ENCODE assay signal across 21 cellular contexts in the genomic region with DNA sequence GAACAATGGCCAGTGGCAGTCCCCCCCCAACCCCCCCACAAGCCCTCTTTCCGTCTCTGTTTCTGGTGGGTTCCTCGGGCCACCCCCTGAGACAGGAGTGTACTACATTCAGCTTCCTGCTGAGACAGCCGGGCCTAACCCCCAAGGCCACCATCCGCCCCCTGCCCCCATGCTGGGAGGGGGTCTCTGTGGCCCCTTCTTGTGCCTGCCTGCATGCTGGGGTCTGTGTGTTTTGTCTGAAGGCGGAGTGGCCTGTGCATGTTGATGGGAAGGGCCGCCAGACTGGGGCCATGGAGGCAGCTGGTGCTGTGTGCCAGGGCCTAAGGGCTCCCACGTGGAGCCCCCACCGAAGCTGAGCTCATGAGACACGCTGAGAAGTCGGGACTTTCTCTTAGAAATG. TPM values are rescaled to one million over a fixed set of nuclear protein-coding genes. Genes with fewer than 3 reads are reported as not detected.
DNase-seq lines count a peak whose midpoint lies in the region; ATAC-seq and TF ChIP-seq lines count a peak whose summit lies in the region.
"Had no signal": no experiment of that assay in that cellular context is flagged by ENCODE, and none has a peak within 500 bp of the region (broad histone marks: within the 10 kb centered on the region; RNA-seq: fewer than 3 reads in every experiment).

No MANE protein-coding gene starts in this region.

- H3K36me3 ChIP-seq in GM23338 (ENCODE audit: insufficient read depth) (no peaks in the 10 kb centered on the region), adipocyte (ENCODE audit: control insufficient read depth, insufficient read depth, low read length, severe bottlenecking) (peaks cover 32% of the 10 kb centered on the region), tibial artery (peaks cover 6 to 47% (median 31%) of the 10 kb centered on the region in 3 donors)

- H3K4me1 ChIP-seq in GM23338 (ENCODE audit: insufficient read depth) = no peaks in the 10 kb centered on the region
- H3K4me1 ChIP-seq in adipocyte (ENCODE audit: control insufficient read depth, insufficient read depth, low read length) = peaks cover 32% of the 10 kb centered on the region
- H3K4me1 ChIP-seq in tibial artery = peaks cover 0 to 39% (median 25%) of the 10 kb centered on the region in 4 donors
- H3K4me1 ChIP-seq: Peyer's patch had no signal

- H3K27me3 ChIP-seq in GM23338 (ENCODE audit: insufficient read depth) (no peaks in the 10 kb centered on the region), adipocyte (replicated peaks; ENCODE audit: control insufficient read depth, insufficient read depth, low read length) (no peaks in the 10 kb centered on the region), tibial artery (no peaks in the 10 kb centered on the region)
- H3K27me3 ChIP-seq: BE2C, Peyer's patch had no signal

- H3F3A ChIP-seq in GM23338 (replicated peaks; ENCODE audit: low read depth) = no peaks in the 10 kb centered on the region

- H3K36me3 Mint-ChIP-seq in GM23338 (ENCODE audit: low read depth) (peaks cover 16% of the 10 kb centered on the region), neural crest cell (ENCODE audit: low read depth) (no peaks in the 10 kb centered on the region)
- H3K36me3 Mint-ChIP-seq in activated naive CD4-positive, alpha-beta T cell treated with anti-CD3 and anti-CD28 coated beads for 36 hours (ENCODE audit: low read depth) = no peaks in the 10 kb centered on the region

- peaks cover 7% of the 10 kb centered on the region for H3K27me3 Mint-ChIP-seq in GM23338 (ENCODE audit: insufficient read depth, low read depth, poor library complexity)
- H3K27me3 Mint-ChIP-seq in neural crest cell (ENCODE audit: low read depth) = no peaks in the 10 kb centered on the region
- H3K27me3 Mint-ChIP-seq in activated naive CD4-positive, alpha-beta T cell treated with anti-CD3 and anti-CD28 coated beads for 36 hours (ENCODE audit: low read depth) = no peaks in the 10 kb centered on the region
- H3K27me3 Mint-ChIP-seq: CD4-positive, alpha-beta T cell; IgD-negative memory B cell had no signal

- H2AFZ ChIP-seq in GM23338 = no peak overlapping the region

- ATAC-seq in GM23338 = no peak
- ATAC-seq: A549 had no signal

- no peaks in the 10 kb centered on the region for H3K9me2 ChIP-seq in GM23338 (ENCODE audit: insufficient read depth)

- H3K4me1 Mint-ChIP-seq in GM23338 (peaks cover 5% of the 10 kb centered on the region; the same call in 2 of the 3 replicates), neural crest cell (no peaks in the 10 kb centered on the region)
- no peaks in the 10 kb centered on the region for H3K4me1 Mint-ChIP-seq in activated naive CD4-positive, alpha-beta T cell treated with anti-CD3 and anti-CD28 coated beads for 36 hours (ENCODE audit: low read depth)
- H3K4me1 Mint-ChIP-seq: IgD-negative memory B cell had no signal

- TF ChIP-seq CTCF in GM23338 (conservative IDR thresholded peaks at IDR 0.05; ENCODE audit: low read depth in 2 of 2) = no peak
- no peak for TF ChIP-seq CTCF in neural crest cell (conservative IDR thresholded peaks at IDR 0.05)
- TF ChIP-seq CTCF in tibial artery (IDR thresholded peaks at IDR 0.05) = no peak

- H3K27ac ChIP-seq in GM23338 (ENCODE audit: low read depth) (no peak overlapping the region), tibial artery (peak overlapping the region; percentile 30 to 58)
- H3K27ac ChIP-seq: A549, Peyer's patch had no signal

- H3K4me3 ChIP-seq in GM23338 = no peak overlapping the region
- no peak overlapping the region for H3K4me3 ChIP-seq in adipocyte (ENCODE audit: low read length)
- no peak overlapping the region for H3K4me3 ChIP-seq in tibial artery
- H3K4me3 ChIP-seq: A549, Peyer's patch had no signal

- no peak overlapping the region for H3K4me2 ChIP-seq in GM23338
- H3K4me2 ChIP-seq: A549 had no signal

- peak overlapping the region; percentile 79; the same call in 1 of the 2 replicates for H3K27ac Mint-ChIP-seq in GM23338
- peak overlapping the region; percentile 92 for H3K27ac Mint-ChIP-seq in neural crest cell (ENCODE audit: unreplicated experiment)
- H3K27ac Mint-ChIP-seq in activated naive CD4-positive, alpha-beta T cell treated with anti-CD3 and anti-CD28 coated beads for 36 hours = no peak overlapping the region
- H3K27ac Mint-ChIP-seq: CD4-positive, alpha-beta T cell; IgD-negative memory B cell had no signal

- no peaks in the 10 kb centered on the region; the same call in 2 of the 3 replicates for H3K9me3 Mint-ChIP-seq in GM23338
- H3K9me3 Mint-ChIP-seq in neural crest cell = no peaks in the 10 kb centered on the region
- no peaks in the 10 kb centered on the region for H3K9me3 Mint-ChIP-seq in activated naive CD4-positive, alpha-beta T cell treated with anti-CD3 and anti-CD28 coated beads for 36 hours
- H3K9me3 Mint-ChIP-seq: CD4-positive, alpha-beta T cell; IgD-negative memory B cell had no signal

- H3K9me3 ChIP-seq in adipocyte (ENCODE audit: control insufficient read depth, low read length) (no peaks in the 10 kb centered on the region), tibial artery (no peaks in the 10 kb centered on the region)
- H3K9me3 ChIP-seq: A549, BE2C, Peyer's patch had no signal

- H3K4me3 Mint-ChIP-seq in GM23338 = no peak overlapping the region
- H3K4me3 Mint-ChIP-seq in neural crest cell = no peak overlapping the region
- no peak overlapping the region for H3K4me3 Mint-ChIP-seq in activated naive CD4-positive, alpha-beta T cell treated with anti-CD3 and anti-CD28 coated beads for 36 hours
- H3K4me3 Mint-ChIP-seq: CD4-positive, alpha-beta T cell; IgD-negative memory B cell had no signal

- intact Hi-C loops in tibial artery (cut with DNase I; ENCODE audit: low total_unique reads) = no loop called here
- intact Hi-C loops in activated naive CD4-positive, alpha-beta T cell treated with anti-CD3 and anti-CD28 coated beads for 36 hours (cut with micrococcal nuclease) = no loop called here

- H4K20me1 ChIP-seq in GM23338 (replicated peaks; ENCODE audit: insufficient read depth) = no peaks in the 10 kb centered on the region; the same call in 1 of the 2 replicates

- H3K9ac ChIP-seq in adipocyte (ENCODE audit: low read length) = peak overlapping the region; percentile 87

- no peak for DNase-seq in GM23338 (ENCODE audit: low spot score)
- no peak for DNase-seq in adipocyte (ENCODE audit: low read depth)
- DNase-seq in neural crest cell (ENCODE audit: low read depth, low spot score) = no peak
- no peak for DNase-seq in tibial artery
- no peak for DNase-seq in activated naive CD4-positive, alpha-beta T cell treated with anti-CD3 and anti-CD28 coated beads for 36 hours
- DNase-seq in NCI-H526 (lab: John Stamatoyannopoulos, UW) = no peak
- DNase-seq in amygdala (lab: John Stamatoyannopoulos, UW) = no peak
- DNase-seq: BE2C; CD4-positive, alpha-beta T cell; COR-L47; DMS79; HCEC 1CT; MV-4-11; NCI-H1105 treated with DMSO at 0.1 percent for 48 hours; NCI-H2029 treated with DMSO at 0.1 percent for 48 hours; NCI-H226; NCI-H510A treated with DMSO at 0.1 percent for 48 hours; NCI-H82; Peyer's patch had no signal

- no peaks in the 10 kb centered on the region for H3K79me2 ChIP-seq in GM23338 (replicated peaks; ENCODE audit: insufficient read depth)

- CTCF ChIA-PET in activated naive CD4-positive, alpha-beta T cell treated with anti-CD3 and anti-CD28 coated beads for 36 hours (lab: Charles Lee) = interaction anchor here (0.5 kb wide), 1 partner anchor 164 kb away, joined by 3 read pairs; no protein-coding TSS in a partner anchor

TF ChIP-seq in GM23338, 12 proteins besides CTCF, POLR2A, EP300 and RAD21 (continues in another document):
- TF ChIP-seq CREB1 (CRISPR knock-in tag; IDR thresholded peaks at IDR 0.05; ENCODE audit: low read depth) (no peak), JUNB (IDR thresholded peaks at IDR 0.05; ENCODE audit: unreplicated experiment) (no peak)
- TF ChIP-seq, protein P1, sequence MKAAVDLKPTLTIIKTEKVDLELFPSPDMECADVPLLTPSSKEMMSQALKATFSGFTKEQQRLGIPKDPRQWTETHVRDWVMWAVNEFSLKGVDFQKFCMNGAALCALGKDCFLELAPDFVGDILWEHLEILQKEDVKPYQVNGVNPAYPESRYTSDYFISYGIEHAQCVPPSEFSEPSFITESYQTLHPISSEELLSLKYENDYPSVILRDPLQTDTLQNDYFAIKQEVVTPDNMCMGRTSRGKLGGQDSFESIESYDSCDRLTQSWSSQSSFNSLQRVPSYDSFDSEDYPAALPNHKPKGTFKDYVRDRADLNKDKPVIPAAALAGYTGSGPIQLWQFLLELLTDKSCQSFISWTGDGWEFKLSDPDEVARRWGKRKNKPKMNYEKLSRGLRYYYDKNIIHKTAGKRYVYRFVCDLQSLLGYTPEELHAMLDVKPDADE (IDR thresholded peaks at IDR 0.05) = no peak
- TF ChIP-seq, protein P2, sequence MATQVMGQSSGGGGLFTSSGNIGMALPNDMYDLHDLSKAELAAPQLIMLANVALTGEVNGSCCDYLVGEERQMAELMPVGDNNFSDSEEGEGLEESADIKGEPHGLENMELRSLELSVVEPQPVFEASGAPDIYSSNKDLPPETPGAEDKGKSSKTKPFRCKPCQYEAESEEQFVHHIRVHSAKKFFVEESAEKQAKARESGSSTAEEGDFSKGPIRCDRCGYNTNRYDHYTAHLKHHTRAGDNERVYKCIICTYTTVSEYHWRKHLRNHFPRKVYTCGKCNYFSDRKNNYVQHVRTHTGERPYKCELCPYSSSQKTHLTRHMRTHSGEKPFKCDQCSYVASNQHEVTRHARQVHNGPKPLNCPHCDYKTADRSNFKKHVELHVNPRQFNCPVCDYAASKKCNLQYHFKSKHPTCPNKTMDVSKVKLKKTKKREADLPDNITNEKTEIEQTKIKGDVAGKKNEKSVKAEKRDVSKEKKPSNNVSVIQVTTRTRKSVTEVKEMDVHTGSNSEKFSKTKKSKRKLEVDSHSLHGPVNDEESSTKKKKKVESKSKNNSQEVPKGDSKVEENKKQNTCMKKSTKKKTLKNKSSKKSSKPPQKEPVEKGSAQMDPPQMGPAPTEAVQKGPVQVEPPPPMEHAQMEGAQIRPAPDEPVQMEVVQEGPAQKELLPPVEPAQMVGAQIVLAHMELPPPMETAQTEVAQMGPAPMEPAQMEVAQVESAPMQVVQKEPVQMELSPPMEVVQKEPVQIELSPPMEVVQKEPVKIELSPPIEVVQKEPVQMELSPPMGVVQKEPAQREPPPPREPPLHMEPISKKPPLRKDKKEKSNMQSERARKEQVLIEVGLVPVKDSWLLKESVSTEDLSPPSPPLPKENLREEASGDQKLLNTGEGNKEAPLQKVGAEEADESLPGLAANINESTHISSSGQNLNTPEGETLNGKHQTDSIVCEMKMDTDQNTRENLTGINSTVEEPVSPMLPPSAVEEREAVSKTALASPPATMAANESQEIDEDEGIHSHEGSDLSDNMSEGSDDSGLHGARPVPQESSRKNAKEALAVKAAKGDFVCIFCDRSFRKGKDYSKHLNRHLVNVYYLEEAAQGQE (IDR thresholded peaks at IDR 0.05; ENCODE audit: unreplicated experiment) = no peak

RNA-seq across cellular contexts. Expression of a gene that starts 26.6 kb away (rescaled TPM):
- 73.5 and 80.2 TPM in 2 replicates for total RNA-seq in GM23338 (2014; rRNA removed; shearing (Covaris generic))
- polyA plus RNA-seq in GM23338 (2016; fragmentation: Nextera tagmentation; extraction: Ambion mirVana) = 10.6 and 11.0 TPM in 2 replicates
- 90.4 and 94.0 TPM in 2 replicates for total RNA-seq in neural crest cell
- total RNA-seq in activated naive CD4-positive, alpha-beta T cell treated with anti-CD3 and anti-CD28 coated beads for 36 hours = 1 to 10 TPM; 5.0 to 5.8 TPM

Comparison
In these comparisons a context has a peak if more than half of its experiments do, and no peak if none do; other contexts are left out.
1. RNA of a gene that starts 26.6 kb away (total RNA-seq): 90.4 to 94.0 TPM in neural crest cell and 73.5 to 80.2 TPM in GM23338; 5.0 to 5.8 TPM in activated naive CD4-positive, alpha-beta T cell treated with anti-CD3 and anti-CD28 coated beads for 36 hours; every median in the first group is over 10 times any median in the second.